In the genomic region with DNA sequence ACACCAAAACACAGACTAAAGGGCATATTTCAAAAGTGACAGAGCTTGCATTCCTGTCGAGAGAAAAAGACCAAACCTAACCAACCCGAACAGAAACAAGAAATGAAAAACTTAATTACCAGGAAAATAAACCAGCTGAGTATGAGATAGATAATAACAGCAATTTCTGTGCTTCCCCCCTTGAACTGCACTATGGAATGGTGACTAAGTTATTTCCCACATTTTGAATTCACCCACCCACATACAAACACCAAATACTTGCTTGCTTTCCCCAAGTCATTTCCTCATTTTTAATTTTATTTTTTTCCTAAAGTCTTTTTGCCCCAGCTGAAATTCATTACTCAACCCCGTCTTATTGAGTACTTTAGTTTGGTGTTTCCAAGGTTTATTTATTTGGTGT, we compare ENCODE assay signal across 31 cellular contexts.
A peak's percentile ranks its signal among the peaks of the same experiment; 100 is the strongest.
DNase-seq lines count a peak whose midpoint lies in the region; FAIRE-seq and TF ChIP-seq lines count a peak whose summit lies in the region.
"Had no signal": no experiment of that assay in that cellular context is flagged by ENCODE, and none has a peak within 500 bp of the region (broad histone marks: within the 10 kb centered on the region; RNA-seq: fewer than 3 reads in every experiment).

No MANE protein-coding gene starts in this region.

- no peak overlapping the region for H2AFZ ChIP-seq in GM23248
- H2AFZ ChIP-seq in astrocyte (ENCODE audit: low read depth, low read length) = no peak overlapping the region

- H3K36me3 Mint-ChIP-seq in astrocyte (ENCODE audit: low read depth, unreplicated experiment) = no peaks in the 10 kb centered on the region
- H3K36me3 Mint-ChIP-seq: CD8-positive, alpha-beta memory T cell; stimulated activated naive B cell treated with anti-CD40 and anti-IgM and Interleukin-4, amounts not matched to agents 10 μg/mL and 1 μg/mL and 100 μg/mL, for 72 hours had no signal

- intact Hi-C loops in tibial artery (cut with DNase I; ENCODE audit: low total_unique reads) = no loop called here

- no peaks in the 10 kb centered on the region for H3K9me3 Mint-ChIP-seq in astrocyte (ENCODE audit: unreplicated experiment)
- H3K9me3 Mint-ChIP-seq: activated T-cell treated with anti-CD3 and anti-CD28 coated beads, Interleukin-2, amount 50 U/mL, for 24 hours; stimulated activated naive B cell treated with anti-CD40 and anti-IgM and Interleukin-4, amounts not matched to agents 10 μg/mL and 1 μg/mL and 100 μg/mL, for 72 hours had no signal

- TF ChIP-seq EP300 in suprapubic skin (IDR thresholded peaks at IDR 0.05) = no peak

- H3K36me3 ChIP-seq in GM23248 (ENCODE audit: low read depth) (no peaks in the 10 kb centered on the region), astrocyte (ENCODE audit: insufficient read depth, low read length) (no peaks in the 10 kb centered on the region), suprapubic skin (no peaks in the 10 kb centered on the region), tibial artery (no peaks in the 10 kb centered on the region)
- H3K36me3 ChIP-seq: colonic mucosa, esophagus squamous epithelium, right atrium auricular region, spleen, thoracic aorta had no signal

- peaks cover 9% of the 10 kb centered on the region; the same call in 1 of the 2 replicates for H3K27me3 ChIP-seq in GM23248 (replicated peaks; ENCODE audit: insufficient read depth)
- no peaks in the 10 kb centered on the region for H3K27me3 ChIP-seq in astrocyte (ENCODE audit: insufficient read depth, low read length)
- no peaks in the 10 kb centered on the region for H3K27me3 ChIP-seq in suprapubic skin
- no peaks in the 10 kb centered on the region for H3K27me3 ChIP-seq in tibial artery
- H3K27me3 ChIP-seq: colonic mucosa, esophagus squamous epithelium, right atrium auricular region, spleen had no signal

- H3K9me3 ChIP-seq in GM23248 (ENCODE audit: low read depth) (no peaks in the 10 kb centered on the region), astrocyte (ENCODE audit: insufficient read depth, low read depth, low read length) (no peaks in the 10 kb centered on the region), suprapubic skin (no peaks in the 10 kb centered on the region), tibial artery (no peaks in the 10 kb centered on the region)
- H3K9me3 ChIP-seq: colonic mucosa, esophagus squamous epithelium, thoracic aorta had no signal

- H3K27ac ChIP-seq in GM23248 = no peak overlapping the region
- H3K27ac ChIP-seq in astrocyte (ENCODE audit: low read depth, low read length) = no peak overlapping the region
- peak overlapping the region; percentile 8 for H3K27ac ChIP-seq in suprapubic skin
- H3K27ac ChIP-seq in tibial artery = no peak overlapping the region
- H3K27ac ChIP-seq: colonic mucosa, esophagus squamous epithelium, right atrium auricular region, spleen, thoracic aorta, VCaP had no signal

- H3K27me3 Mint-ChIP-seq in astrocyte (ENCODE audit: low read depth, unreplicated experiment) = no peaks in the 10 kb centered on the region
- H3K27me3 Mint-ChIP-seq: activated T-cell treated with anti-CD3 and anti-CD28 coated beads, Interleukin-2, amount 50 U/mL, for 24 hours; CD8-positive, alpha-beta memory T cell; naive B cell; stimulated activated naive B cell treated with anti-CD40 and anti-IgM and Interleukin-4, amounts not matched to agents 10 μg/mL and 1 μg/mL and 100 μg/mL, for 72 hours had no signal

- FAIRE-seq in astrocyte (lab: Jason Lieb, UNC) = no peak
- FAIRE-seq in GM12891 (lab: Jason Lieb, UNC) = no peak
- FAIRE-seq: bronchial epithelial cell, G401.6, HTR-8/SVneo, keratinocyte had no signal

- H3K4me1 Mint-ChIP-seq in astrocyte (ENCODE audit: low read depth, unreplicated experiment) = peaks cover 32% of the 10 kb centered on the region
- H3K4me1 Mint-ChIP-seq: CD8-positive, alpha-beta memory T cell; naive B cell; stimulated activated naive B cell treated with anti-CD40 and anti-IgM and Interleukin-4, amounts not matched to agents 10 μg/mL and 1 μg/mL and 100 μg/mL, for 72 hours had no signal

- DNase-seq in GM23248 (peak; percentile 33), astrocyte (ENCODE audit: low read depth) (peak; percentile 30), left kidney (ENCODE audit: low read depth, low spot score) (peak; percentile 32), suprapubic skin (ENCODE audit: low spot score in 2 of 2) (no peak), KG1 (lab: John Stamatoyannopoulos, UW) (no peak), tibial artery (no peak), GM12891 (ENCODE audit: insufficient read length, low spot score) (no peak)
- DNase-seq: activated CD4-positive, alpha-beta T cell treated with anti-CD3 and anti-CD28 coated beads for 48 hours; activated T-cell treated with anti-CD3 and anti-CD28 coated beads, Interleukin-2, amount 50 U/mL, for 24 hours; CD8-positive, alpha-beta memory T cell; colonic mucosa; DMS153; esophagus squamous epithelium; mesendoderm; naive B cell; NCI-H1048; NCI-H1694 treated with DMSO at 0.1 percent for 48 hours; NCI-H2171; NCI-H524; NK-92 treated with Interleukin-12 subunit alpha and Interleukin-12 subunit beta, amount 100 ng/mL, for 24 hours; RPMI8226; spleen; stimulated activated CD4-positive, alpha-beta T cell treated with anti-CD3 and anti-CD28 coated beads, Interleukin-4, amount 100 ng/mL, for 24 hours; stimulated activated naive B cell treated with anti-CD40 and anti-IgM and Interleukin-4, amounts not matched to agents 10 μg/mL and 1 μg/mL and 100 μg/mL, for 72 hours had no signal

- no peak overlapping the region for H3K9ac ChIP-seq in GM23248
- no peak overlapping the region for H3K9ac ChIP-seq in astrocyte (ENCODE audit: low read length)

- in situ Hi-C loops in GM23248 (cut with MboI) = no loop called here

- H3K79me2 ChIP-seq in GM23248 (ENCODE audit: insufficient read depth) (no peaks in the 10 kb centered on the region), astrocyte (ENCODE audit: insufficient read depth, low read length) (no peaks in the 10 kb centered on the region)

- TF ChIP-seq CTCF in astrocyte (IDR thresholded peaks at IDR 0.05; ENCODE audit: insufficient read depth, low read depth, low read length) (no peak), suprapubic skin (IDR thresholded peaks at IDR 0.05) (no peak), tibial artery (IDR thresholded peaks at IDR 0.05) (no peak)

- H3K4me1 ChIP-seq in GM23248 (ENCODE audit: insufficient read depth) = peaks cover 14% of the 10 kb centered on the region
- H3K4me1 ChIP-seq in astrocyte (ENCODE audit: insufficient read depth, low read length) = no peaks in the 10 kb centered on the region
- H3K4me1 ChIP-seq in suprapubic skin = peaks cover 35% of the 10 kb centered on the region
- H3K4me1 ChIP-seq in tibial artery = peaks cover 0 to 37% (median 11%) of the 10 kb centered on the region in 4 donors
- H3K4me1 ChIP-seq: colonic mucosa, spleen had no signal

- H3K4me2 ChIP-seq in GM23248 (ENCODE audit: unreplicated experiment) = peak overlapping the region; percentile 20
- no peak overlapping the region for H3K4me2 ChIP-seq in astrocyte (ENCODE audit: low read length)

- TF ChIP-seq POLR2A in suprapubic skin (IDR thresholded peaks at IDR 0.05) (no peak), GM12891 (IDR thresholded peaks at IDR 0.05; ENCODE audit: low read depth, low read length) (no peak)

- peak overlapping the region; percentile 76 for H3K27ac Mint-ChIP-seq in astrocyte (ENCODE audit: unreplicated experiment)
- H3K27ac Mint-ChIP-seq: activated T-cell treated with anti-CD3 and anti-CD28 coated beads, Interleukin-2, amount 50 U/mL, for 24 hours; CD8-positive, alpha-beta memory T cell; naive B cell; stimulated activated naive B cell treated with anti-CD40 and anti-IgM and Interleukin-4, amounts not matched to agents 10 μg/mL and 1 μg/mL and 100 μg/mL, for 72 hours had no signal

- no peaks in the 10 kb centered on the region for H3K9me2 ChIP-seq in GM23248 (ENCODE audit: insufficient read depth)

- H3K4me3 ChIP-seq in GM23248 (no peak overlapping the region), astrocyte (ENCODE audit: insufficient read depth, low read depth, low read length) (no peak overlapping the region), suprapubic skin (no peak overlapping the region), tibial artery (no peak overlapping the region)
- H3K4me3 ChIP-seq: colonic mucosa, esophagus squamous epithelium, right atrium auricular region, spleen, thoracic aorta had no signal

- H4K20me1 ChIP-seq in GM23248 (ENCODE audit: insufficient read depth) (no peaks in the 10 kb centered on the region), astrocyte (ENCODE audit: insufficient read depth, low read length) (no peaks in the 10 kb centered on the region)

- no peak overlapping the region for H3K4me3 Mint-ChIP-seq in astrocyte (ENCODE audit: unreplicated experiment)
- H3K4me3 Mint-ChIP-seq: activated T-cell treated with anti-CD3 and anti-CD28 coated beads, Interleukin-2, amount 50 U/mL, for 24 hours; CD8-positive, alpha-beta memory T cell; naive B cell; stimulated activated naive B cell treated with anti-CD40 and anti-IgM and Interleukin-4, amounts not matched to agents 10 μg/mL and 1 μg/mL and 100 μg/mL, for 72 hours had no signal

- H3F3A ChIP-seq in GM23248 (ENCODE audit: insufficient read depth) = no peaks in the 10 kb centered on the region

- whole genome bisulfite sequencing in GM23248 (ENCODE audit: low coverage in 1 of 2, low lambda C conversion rate in 2 of 2, missing lambda C conversion rate in 2 of 2), 2 experiments = 23 to 30% methylated on average over 3 of the region's 3 CpGs
- 41% methylated on average over 3 of the region's 3 CpGs for WGBS in suprapubic skin

TF ChIP-seq in GM12891, 5 proteins besides CTCF, POLR2A, EP300 and RAD21:
- TF ChIP-seq POLR2AphosphoS5 (IDR thresholded peaks at IDR 0.05; ENCODE audit: low read depth, low read length) (no peak), PAX5 (IDR thresholded peaks at IDR 0.05; ENCODE audit: insufficient read depth, low read length, severe bottlenecking) (no peak), SPI1 (IDR thresholded peaks at IDR 0.05; ENCODE audit: low read depth, low read length) (no peak)
TF ChIP-seq in GM12891: peak in this region for 0.

Comparison
In these comparisons a context has a peak if more than half of its experiments do, and no peak if none do; other contexts are left out.
1. DNase-seq: peak in GM23248 (single experiment), astrocyte (single experiment) and left kidney (single experiment); none in suprapubic skin (0 of 2), KG1 (single experiment), tibial artery (0 of 2) and GM12891 (single experiment).